In the genomic region with DNA sequence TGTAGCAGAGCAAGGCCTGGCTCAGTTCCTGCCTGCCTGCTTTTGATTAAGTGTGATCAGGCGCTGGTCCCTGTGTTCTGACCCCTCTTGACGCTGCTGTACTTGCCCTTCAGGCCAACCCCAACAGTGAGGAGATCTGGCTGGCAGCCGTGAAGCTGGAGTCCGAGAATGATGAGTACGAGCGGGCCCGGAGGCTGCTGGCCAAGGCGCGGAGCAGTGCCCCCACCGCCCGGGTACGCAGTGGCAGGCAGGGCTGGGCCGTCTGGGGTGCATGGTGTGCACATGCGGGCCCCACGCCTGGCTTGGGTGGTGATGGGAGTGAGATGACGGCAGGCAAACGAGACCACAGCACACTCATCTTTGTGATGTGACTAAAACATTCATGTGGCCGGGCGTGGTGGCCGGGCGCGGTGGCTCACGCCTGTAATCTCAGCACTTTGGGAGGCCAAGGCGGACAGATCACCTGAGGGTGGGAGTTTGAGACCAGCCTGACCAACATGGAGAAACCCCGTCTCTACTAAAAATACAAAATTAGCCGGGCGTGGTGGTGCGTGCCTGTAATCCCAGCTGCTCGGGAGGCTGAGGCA, we compare ENCODE assay signal across 23 cellular contexts. TPM values are rescaled to one million over a fixed set of nuclear protein-coding genes. Genes with fewer than 3 reads are reported as not detected.
"Had no signal": no experiment of that assay in that cellular context is flagged by ENCODE, and none has a peak within 500 bp of the region (broad histone marks: within the 10 kb centered on the region; RNA-seq: fewer than 3 reads in every experiment).

No MANE protein-coding gene starts in this region.

- H3K4me2 ChIP-seq: KMS-11 had no signal

- H3K27me3 Mint-ChIP-seq: activated CD4-positive, alpha-beta T cell treated with anti-CD3 and anti-CD28 coated beads for 36 hours; activated CD8-positive, alpha-beta T cell treated with anti-CD3 and anti-CD28 coated beads for 36 hours; activated naive CD4-positive, alpha-beta T cell treated with anti-CD3 and anti-CD28 coated beads, Interleukin-2, amount 50 U/mL, for 24 hours; IgD-negative memory B cell had no signal

- H3K9me3 ChIP-seq: Peyer's patch had no signal

- H3K27ac Mint-ChIP-seq: activated CD4-positive, alpha-beta T cell treated with anti-CD3 and anti-CD28 coated beads for 36 hours; activated CD8-positive, alpha-beta T cell treated with anti-CD3 and anti-CD28 coated beads for 36 hours; activated naive CD4-positive, alpha-beta T cell treated with anti-CD3 and anti-CD28 coated beads, Interleukin-2, amount 50 U/mL, for 24 hours; activated T-helper 1 cell treated with anti-CD3 and anti-CD28 coated beads, Interleukin-12 subunit alpha, Interleukin-12 subunit beta, Interleukin-2, Interleukin-4 antibody, amounts not matched to agents 30 ng/mL and 10 ng/mL and 1 ng/mL, durations not matched to agents 14 hours and 24 hours and 36 hours; IgD-negative memory B cell had no signal

- H3K9ac ChIP-seq: KMS-11 had no signal

- DNase-seq: activated CD4-positive, alpha-beta T cell treated with anti-CD3 and anti-CD28 coated beads for 36 hours; activated CD8-positive, alpha-beta memory T cell treated with anti-CD3 and anti-CD28 coated beads, Interleukin-2, amount 50 U/mL, for 48 hours; activated CD8-positive, alpha-beta T cell treated with anti-CD3 and anti-CD28 coated beads for 36 hours; activated effector memory CD4-positive, alpha-beta T cell treated with Interleukin-2 at 50 U/mL for 16 hours; activated naive CD4-positive, alpha-beta T cell; activated T-cell treated with anti-CD3 and anti-CD28 coated beads, Interleukin-2, amount 50 U/mL, for 1 hour; central memory CD4-positive, alpha-beta T cell; NCI-H1092; NCI-H1417; NCI-H2029 treated with DMSO at 0.1 percent for 48 hours; NCI-H510A treated with DMSO at 0.1 percent for 48 hours; NCI-H69; NK-92 treated with Interleukin-12 subunit alpha and Interleukin-12 subunit beta, amount 100 ng/mL, for 24 hours; Peyer's patch; SIG-M5; T-helper 1 cell; WERI-Rb-1 had no signal

- H3K4me1 Mint-ChIP-seq: activated CD4-positive, alpha-beta T cell treated with anti-CD3 and anti-CD28 coated beads for 36 hours; IgD-negative memory B cell had no signal

- H3K27me3 ChIP-seq: Peyer's patch had no signal

- H3K4me3 Mint-ChIP-seq: activated CD4-positive, alpha-beta T cell treated with anti-CD3 and anti-CD28 coated beads for 36 hours; activated CD8-positive, alpha-beta T cell treated with anti-CD3 and anti-CD28 coated beads for 36 hours; activated naive CD4-positive, alpha-beta T cell treated with anti-CD3 and anti-CD28 coated beads, Interleukin-2, amount 50 U/mL, for 24 hours; activated T-helper 1 cell treated with anti-CD3 and anti-CD28 coated beads, Interleukin-12 subunit alpha, Interleukin-12 subunit beta, Interleukin-2, Interleukin-4 antibody, amounts not matched to agents 30 ng/mL and 10 ng/mL and 1 ng/mL, durations not matched to agents 14 hours and 24 hours and 36 hours; IgD-negative memory B cell had no signal

- H3K9me3 Mint-ChIP-seq: activated CD8-positive, alpha-beta T cell treated with anti-CD3 and anti-CD28 coated beads for 36 hours; activated naive CD4-positive, alpha-beta T cell treated with anti-CD3 and anti-CD28 coated beads, Interleukin-2, amount 50 U/mL, for 24 hours; activated T-helper 1 cell treated with anti-CD3 and anti-CD28 coated beads, Interleukin-12 subunit alpha, Interleukin-12 subunit beta, Interleukin-2, Interleukin-4 antibody, amounts not matched to agents 30 ng/mL and 10 ng/mL and 1 ng/mL, durations not matched to agents 14 hours and 24 hours and 36 hours; IgD-negative memory B cell had no signal

- H3K4me3 ChIP-seq: Peyer's patch had no signal

- H3K27ac ChIP-seq: KMS-11, Peyer's patch, RWPE1, WERI-Rb-1 had no signal

- ATAC-seq: activated CD4-positive, alpha-beta T cell treated with anti-CD3 and anti-CD28 coated beads for 36 hours; activated CD8-positive, alpha-beta T cell treated with anti-CD3 and anti-CD28 coated beads for 36 hours had no signal

RNA-seq across cellular contexts. Expression of a gene that starts 10.1 kb away (rescaled TPM):
- polyA plus RNA-seq: IgD-negative memory B cell had no signal

RNA-seq across cellular contexts. Expression of a gene that starts 23.5 kb away (rescaled TPM):
- total RNA-seq: activated CD4-positive, alpha-beta T cell treated with anti-CD3 and anti-CD28 coated beads for 36 hours; activated CD8-positive, alpha-beta T cell treated with anti-CD3 and anti-CD28 coated beads for 36 hours; bronchial epithelial cell had no signal
- polyA plus RNA-seq: IgD-negative memory B cell had no signal
